In genomic region chr18:1542230-1542774, GRCh38 we compare ENCODE assay signal across 24 cellular contexts.
A peak's percentile ranks its signal among the peaks of the same experiment; 100 is the strongest.
DNase-seq lines count a peak whose midpoint lies in the region; ATAC-seq, FAIRE-seq and TF ChIP-seq lines count a peak whose summit lies in the region.
"Had no signal": no experiment of that assay in that cellular context is flagged by ENCODE, and none has a peak within 500 bp of the region (broad histone marks: within the 10 kb centered on the region; RNA-seq: fewer than 3 reads in every experiment).

No MANE protein-coding gene starts in this region.

- intact Hi-C loops in HepG2 (cut with micrococcal nuclease; ENCODE audit: unreplicated experiment) (no loop called here), right lobe of liver (cut with DNase I) (no loop called here), head of caudate nucleus (cut with DNase I) (no loop called here)

- FAIRE-seq in HepG2 (lab: Jason Lieb, UNC): no peak
- FAIRE-seq: A204.1, GM12878, H1 had no signal

- H3K27me3 ChIP-seq in HepG2 (ENCODE audit: control insufficient read depth in 1 of 2, insufficient read depth in 2 of 2, low read length in 2 of 2) (no peaks in the 10 kb centered on the region), right lobe of liver (no peaks in the 10 kb centered on the region), osteoblast (ENCODE audit: insufficient read depth, low read length) (no peaks in the 10 kb centered on the region)
- H3K27me3 ChIP-seq: BLaER1 had no signal

- no peak for TF ChIP-seq RAD21 in HepG2 (CRISPR knock-in tag; IDR thresholded peaks at IDR 0.05)

- no peak overlapping the region for H2AFZ ChIP-seq in HepG2 (ENCODE audit: low read length)
- H2AFZ ChIP-seq in osteoblast (ENCODE audit: low read length): no peak overlapping the region
- H2AFZ ChIP-seq: GM23248 had no signal

- H3K36me3 ChIP-seq in HepG2 (replicated peaks in 1 of 2; ENCODE audit: control insufficient read depth in 1 of 2, insufficient read depth in 2 of 2, low read length in 2 of 2) (no peaks in the 10 kb centered on the region), right lobe of liver (no peaks in the 10 kb centered on the region), osteoblast (ENCODE audit: insufficient read depth, low read length) (no peaks in the 10 kb centered on the region)
- H3K36me3 ChIP-seq: BLaER1 had no signal

- TF ChIP-seq POLR2A in HepG2 (IDR thresholded peaks at IDR 0.05; ENCODE audit: insufficient read depth in 1 of 2, low read depth in 2 of 2, low read length in 2 of 2) (no peak), right lobe of liver (IDR thresholded peaks at IDR 0.05) (no peak)

- WGBS in HepG2 (ENCODE audit: low lambda C conversion rate): 15% methylated on average over 2 of the region's 2 CpGs
- 60% methylated on average over 2 of the region's 2 CpGs for WGBS in right lobe of liver (ENCODE audit: insufficient coverage, low coverage, low lambda C conversion rate, missing lambda C conversion rate)

- TF ChIP-seq CTCF in HepG2 (CRISPR knock-in tag; IDR thresholded peaks at IDR 0.05): no peak
- TF ChIP-seq CTCF in right lobe of liver (IDR thresholded peaks at IDR 0.05): no peak
- TF ChIP-seq CTCF in osteoblast (IDR thresholded peaks at IDR 0.05; ENCODE audit: extremely low read depth, low read depth, low read length): no peak

- POLR2A ChIA-PET in HepG2 (lab: Yijun Ruan, JAX): no interaction called here

- CTCF ChIA-PET in HepG2 (lab: Yijun Ruan, JAX; ENCODE audit: low intra/inter-chr PET ratio, low total read pairs): no interaction called here

- no peak overlapping the region for H3K4me2 ChIP-seq in HepG2 (ENCODE audit: low read depth, low read length)
- H3K4me2 ChIP-seq in osteoblast (ENCODE audit: insufficient read depth, low read length): no peak overlapping the region
- H3K4me2 ChIP-seq: BLaER1 had no signal

- no peaks in the 10 kb centered on the region for H3K4me1 ChIP-seq in HepG2 (ENCODE audit: insufficient read depth, low read length)
- H3K4me1 ChIP-seq in right lobe of liver: no peaks in the 10 kb centered on the region
- no peaks in the 10 kb centered on the region for H3K4me1 ChIP-seq in osteoblast (ENCODE audit: insufficient read depth, low read length)
- H3K4me1 ChIP-seq: BLaER1, Caco-2 had no signal

- H3K27ac ChIP-seq in HepG2 (ENCODE audit: extremely low read length, insufficient read depth, low read length) (no peak overlapping the region), right lobe of liver (no peak overlapping the region), osteoblast (ENCODE audit: low read depth, low read length) (no peak overlapping the region)
- H3K27ac ChIP-seq: 22Rv1, BLaER1, C4-2B, GM23248 had no signal

- ATAC-seq in HepG2: no peak
- no peak for ATAC-seq in right lobe of liver
- ATAC-seq in HG02623 (IDR thresholded peaks at IDR 0.05; ENCODE audit: unreplicated experiment): peak; percentile 43
- ATAC-seq in HG03457 (IDR thresholded peaks at IDR 0.05; ENCODE audit: unreplicated experiment): peak; percentile 51
- ATAC-seq in HG02973 (IDR thresholded peaks at IDR 0.05; ENCODE audit: unreplicated experiment): no peak
- ATAC-seq: CD8-positive, alpha-beta T cell; GM12878 had no signal

- H3K9ac ChIP-seq in HepG2 (ENCODE audit: insufficient read depth, low read depth, low read length): no peak overlapping the region
- H3K9ac ChIP-seq: BLaER1, GM23248 had no signal

- H3K9me3 ChIP-seq in HepG2 (ENCODE audit: low read length) (no peaks in the 10 kb centered on the region), right lobe of liver (no peaks in the 10 kb centered on the region), osteoblast (ENCODE audit: low read depth, low read length) (peaks cover 2% of the 10 kb centered on the region)
- H3K9me3 ChIP-seq: BLaER1, Caco-2 had no signal

- no peaks in the 10 kb centered on the region for H3K79me2 ChIP-seq in HepG2 (ENCODE audit: insufficient read depth, low read length)
- H3K79me2 ChIP-seq in osteoblast (ENCODE audit: insufficient read depth, low read length): no peaks in the 10 kb centered on the region

- in situ Hi-C loops in HepG2 (cut with HindIII; ENCODE audit: extremely low pct_ligation_motif_present, low pct_unique_long_range_greater_than_20kb): no loop called here

- no TSS peak for BruUV-seq in HepG2 (replicated peaks; lab: Mats Ljungman, UMichigan)

- DNase-seq in HepG2 (ENCODE audit: low spot score) (no peak), right lobe of liver (no peak), osteoblast (ENCODE audit: insufficient read length, low spot score, missing footprints) (peak; percentile 27), DMS53 treated with DMSO at 0.1 percent for 48 hours (lab: John Stamatoyannopoulos, UW; ENCODE audit: unreplicated experiment) (no peak), head of caudate nucleus (no peak)
- DNase-seq: Caco-2; CD4-positive, CD25-positive, alpha-beta regulatory T cell; CD8-positive, alpha-beta T cell; DMS153; DMS79; EL; GDM1; GM23248; H7; HCEC 1CT had no signal

- TF ChIP-seq EP300 in HepG2 (IDR thresholded peaks at IDR 0.05; ENCODE audit: low read depth in 2 of 2, low read length in 2 of 2): no peak
- TF ChIP-seq EP300 in HepG2 (CRISPR knock-in tag; IDR thresholded peaks at IDR 0.05; ENCODE audit: borderline replicate concordance): no peak

- no peaks in the 10 kb centered on the region for H4K20me1 ChIP-seq in HepG2 (ENCODE audit: insufficient read depth, low read length)
- H4K20me1 ChIP-seq in osteoblast (ENCODE audit: insufficient read depth, low read length): no peaks in the 10 kb centered on the region
- H4K20me1 ChIP-seq: BLaER1 had no signal

- H3K4me3 ChIP-seq in HepG2 (replicated peaks in 1 of 3; ENCODE audit: insufficient read depth in 1 of 3, low read depth in 2 of 3, low read length in 3 of 3): no peak overlapping the region
- no peak overlapping the region for H3K4me3 ChIP-seq in right lobe of liver
- no peak overlapping the region for H3K4me3 ChIP-seq in osteoblast (ENCODE audit: insufficient read depth, low read length)
- H3K4me3 ChIP-seq: BLaER1, GM12878, GM23248 had no signal

TF ChIP-seq in HepG2, 621 proteins besides CTCF, POLR2A, EP300 and RAD21:
- TF ChIP-seq PCBP1 (IDR thresholded peaks at IDR 0.05; ENCODE audit: borderline replicate concordance, low read depth, low read length) (0 out of 2 replicates have a peak, but pooled peaks have one; percentile 38), KMT2B (CRISPR knock-in tag; IDR thresholded peaks at IDR 0.05) (no peak), NFKB2 (CRISPR knock-in tag; IDR thresholded peaks at IDR 0.05; ENCODE audit: borderline replicate concordance) (no peak), ZFP41 (CRISPR knock-in tag; IDR thresholded peaks at IDR 0.05; ENCODE audit: borderline replicate concordance) (no peak), PHF21A (CRISPR knock-in tag; IDR thresholded peaks at IDR 0.05) (no peak), YEATS4 (CRISPR knock-in tag; IDR thresholded peaks at IDR 0.05; ENCODE audit: borderline replicate concordance) (no peak), HNRNPK (IDR thresholded peaks at IDR 0.05; ENCODE audit: low read depth, low read length, poor library complexity, severe bottlenecking) (peak; percentile 93), KIAA2018 (CRISPR knock-in tag; IDR thresholded peaks at IDR 0.05; ENCODE audit: borderline replicate concordance) (no peak)

Comparison
In these comparisons a context has a peak if more than half of its experiments do, and no peak if none do; other contexts are left out.
1. ATAC-seq: peak in HG02623 (single experiment) and HG03457 (single experiment); none in HepG2 (single experiment), right lobe of liver (0 of 4) and HG02973 (single experiment).